Comparison of ENCODE assay signal across 17 cellular contexts in the genomic region with DNA sequence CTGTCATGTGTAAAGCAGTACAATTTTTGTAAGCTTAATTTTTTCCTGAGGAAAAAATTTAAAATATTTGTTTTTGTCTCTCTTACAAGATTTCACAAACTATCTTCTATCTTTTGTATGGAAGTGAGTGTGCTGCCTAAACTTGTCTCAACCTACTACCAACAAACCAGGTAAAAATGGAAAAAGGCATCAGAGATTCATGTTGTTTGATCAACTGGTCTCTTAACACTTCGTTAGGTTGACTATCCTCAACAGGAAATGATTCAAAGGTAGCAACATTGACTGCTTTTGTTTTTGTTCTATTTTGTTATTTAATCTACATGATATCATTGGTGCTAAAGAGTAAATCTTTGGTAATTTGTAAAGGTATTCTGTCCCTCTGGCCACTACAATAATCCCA. TPM values are rescaled to one million over a fixed set of nuclear protein-coding genes. Genes with fewer than 3 reads are reported as not detected.
A peak's percentile ranks its signal among the peaks of the same experiment; 100 is the strongest.
DNase-seq lines count a peak whose midpoint lies in the region; ATAC-seq, FAIRE-seq and TF ChIP-seq lines count a peak whose summit lies in the region.
"Had no signal": no experiment of that assay in that cellular context is flagged by ENCODE, and none has a peak within 500 bp of the region (broad histone marks: within the 10 kb centered on the region; RNA-seq: fewer than 3 reads in every experiment).

No MANE protein-coding gene starts in this region.

- no peak overlapping the region for H3K56ac ChIP-seq in IMR-90 (ENCODE audit: extremely low read depth, insufficient read depth, low read length)

- H3K27me3 Mint-ChIP-seq in stimulated activated memory B cell treated with anti-CD40 and anti-IgM and Interleukin-4, amounts not matched to agents 10 μg/mL and 1 μg/mL and 100 μg/mL, for 72 hours: no peaks in the 10 kb centered on the region

- peak overlapping the region; percentile 22; the same call in 1 of the 2 replicates for H2BK20ac ChIP-seq in IMR-90 (ENCODE audit: low read depth, low read length)

- H3K27ac ChIP-seq in DND-41 (ENCODE audit: low read length): no peak overlapping the region
- no peak overlapping the region for H3K27ac ChIP-seq in IMR-90 (ENCODE audit: insufficient read depth, low read length)
- H3K27ac ChIP-seq in endothelial cell of umbilical vein (ENCODE audit: insufficient read depth, low read depth, low read length): no peak overlapping the region
- no peak overlapping the region for H3K27ac ChIP-seq in osteoblast (ENCODE audit: low read depth, low read length)
- no peak overlapping the region for H3K27ac ChIP-seq in ovary
- H3K27ac ChIP-seq: BLaER1, HL-60 had no signal

- peak overlapping the region; percentile 46; the same call in 1 of the 2 replicates for H2AFZ ChIP-seq in DND-41 (ENCODE audit: low read depth, low read length)
- no peak overlapping the region for H2AFZ ChIP-seq in IMR-90 (replicated peaks; ENCODE audit: low read length, poor library complexity)
- H2AFZ ChIP-seq in endothelial cell of umbilical vein (ENCODE audit: low read depth, low read length): peak overlapping the region; percentile 20
- peak overlapping the region; percentile 72 for H2AFZ ChIP-seq in osteoblast (ENCODE audit: low read length)

- no peak overlapping the region for H2AK9ac ChIP-seq in IMR-90 (replicated peaks; ENCODE audit: low read depth, low read length, poor library complexity)

- H3K79me2 ChIP-seq in DND-41 (ENCODE audit: insufficient read depth, low read length) (no peaks in the 10 kb centered on the region), endothelial cell of umbilical vein (ENCODE audit: control insufficient read depth, insufficient read depth, low read length) (no peaks in the 10 kb centered on the region), osteoblast (ENCODE audit: insufficient read depth, low read length) (peaks cover 6% of the 10 kb centered on the region)

- peak overlapping the region; percentile 48; the same call in 1 of the 2 replicates for H3K23ac ChIP-seq in IMR-90 (ENCODE audit: low read depth, low read length)

- TF ChIP-seq CTCF in DND-41 (IDR thresholded peaks at IDR 0.05; ENCODE audit: borderline replicate concordance, extremely low read depth, low read length, poor library complexity, severe bottlenecking): no peak
- TF ChIP-seq CTCF in IMR-90 (conservative IDR thresholded peaks at IDR 0.05; ENCODE audit: low read depth, low read length): no peak
- TF ChIP-seq CTCF in endothelial cell of umbilical vein (IDR thresholded peaks at IDR 0.05; ENCODE audit: extremely low read depth in 1 of 2, insufficient read depth in 1 of 2, low read depth in 1 of 2, low read length in 2 of 2): no peak
- no peak for TF ChIP-seq CTCF in osteoblast (IDR thresholded peaks at IDR 0.05; ENCODE audit: extremely low read depth, low read depth, low read length)
- no peak for TF ChIP-seq CTCF in ovary (IDR thresholded peaks at IDR 0.05)

- peak overlapping the region; percentile 68; the same call in 1 of the 2 replicates for H2AK5ac ChIP-seq in IMR-90 (ENCODE audit: low read depth, low read length)

- TF ChIP-seq POLR2A in IMR-90 (IDR thresholded peaks at IDR 0.05; ENCODE audit: low read depth, low read length): no peak
- no peak for TF ChIP-seq POLR2A in endothelial cell of umbilical vein (IDR thresholded peaks at IDR 0.05; ENCODE audit: low read depth, low read length)
- TF ChIP-seq POLR2A in ovary (IDR thresholded peaks at IDR 0.05): no peak

- H3K4me3 ChIP-seq in DND-41 (ENCODE audit: low read depth in 1 of 2, low read length in 2 of 2): no peak overlapping the region
- no peak overlapping the region for H3K4me3 ChIP-seq in IMR-90 (ENCODE audit: insufficient read depth, low read depth, low read length)
- H3K4me3 ChIP-seq in endothelial cell of umbilical vein (replicated peaks in 1 of 3; ENCODE audit: insufficient read depth in 1 of 3, low read depth in 1 of 3, low read length in 3 of 3): no peak overlapping the region
- no peak overlapping the region for H3K4me3 ChIP-seq in osteoblast (ENCODE audit: insufficient read depth, low read length)
- H3K4me3 ChIP-seq in ovary: no peak overlapping the region
- H3K4me3 ChIP-seq: BLaER1, K562 had no signal

- DNase-seq in DND-41 (no peak), IMR-90 (no peak), endothelial cell of umbilical vein (ENCODE audit: low read depth, low spot score) (peak; percentile 29), osteoblast (ENCODE audit: insufficient read length, low spot score, missing footprints) (no peak), ovary (no peak)
- DNase-seq: 8988T; AML-193; CD8-positive, alpha-beta memory T cell; DMS 273 treated with DMSO at 0.1 percent for 48 hours; HCEC 1CT had no signal

- peak overlapping the region; percentile 12; the same call in 1 of the 2 replicates for H4K91ac ChIP-seq in IMR-90 (ENCODE audit: insufficient read depth, low read depth, low read length)

- peak; percentile 68 for FAIRE-seq in endothelial cell of umbilical vein (lab: Jason Lieb, UNC)
- FAIRE-seq: G401.6, GM12891, K562 had no signal

- H4K20me1 ChIP-seq in DND-41 (ENCODE audit: insufficient read depth, low read length): no peaks in the 10 kb centered on the region
- H4K20me1 ChIP-seq in IMR-90 (ENCODE audit: insufficient read depth, low read length): no peaks in the 10 kb centered on the region
- H4K20me1 ChIP-seq in endothelial cell of umbilical vein (replicated peaks; ENCODE audit: control insufficient read depth, extremely low read depth, insufficient read depth, low read length): no peaks in the 10 kb centered on the region
- no peaks in the 10 kb centered on the region for H4K20me1 ChIP-seq in osteoblast (ENCODE audit: insufficient read depth, low read length)
- H4K20me1 ChIP-seq: BLaER1 had no signal

- peaks cover 14% of the 10 kb centered on the region for H3K9me1 ChIP-seq in IMR-90 (ENCODE audit: insufficient read depth, low read length)
- no peaks in the 10 kb centered on the region for H3K9me1 ChIP-seq in endothelial cell of umbilical vein (replicated peaks; ENCODE audit: control insufficient read depth, extremely low read depth, insufficient read depth, low read length)

- CTCF ChIA-PET in IMR-90 (lab: Yijun Ruan, JAX): interaction anchor here (0.7 kb wide), 1 partner anchor 937 kb away, joined by 3 read pairs; no protein-coding TSS in a partner anchor
- CTCF ChIA-PET in endothelial cell of umbilical vein (lab: Charles Lee): interaction anchor here (0.6 kb wide), 1 partner anchor 66 kb away, joined by 3 read pairs; no protein-coding TSS in a partner anchor

- H3K4me2 ChIP-seq in DND-41 (ENCODE audit: insufficient read depth, low read length): no peak overlapping the region
- H3K4me2 ChIP-seq in IMR-90 (ENCODE audit: low read depth, low read length): no peak overlapping the region
- H3K4me2 ChIP-seq in endothelial cell of umbilical vein (ENCODE audit: insufficient read depth, low read length): no peak overlapping the region
- H3K4me2 ChIP-seq in osteoblast (ENCODE audit: insufficient read depth, low read length): no peak overlapping the region
- H3K4me2 ChIP-seq: BLaER1 had no signal

- H2BK15ac ChIP-seq in IMR-90 (ENCODE audit: low read depth, low read length): peak overlapping the region; percentile 73; the same call in 2 of the 3 replicates

- no peak overlapping the region for H3K9ac ChIP-seq in DND-41 (ENCODE audit: low read depth, low read length)
- no peak overlapping the region for H3K9ac ChIP-seq in IMR-90 (ENCODE audit: low read depth, low read length)
- H3K9ac ChIP-seq in endothelial cell of umbilical vein (replicated peaks; ENCODE audit: extremely low read depth, insufficient read depth, low read length): no peak overlapping the region
- H3K9ac ChIP-seq: BLaER1 had no signal

- in situ Hi-C loops in IMR-90 (cut with MboI; ENCODE audit: low sequenced_read_pairs): no loop called here

- dilution Hi-C loops in IMR-90 (cut with HindIII; ENCODE audit: low sequenced_read_pairs, unreplicated experiment) (no loop called here), endothelial cell of umbilical vein (cut with MboI; ENCODE audit: extremely low pct_ligation_motif_present, low sequenced_read_pairs) (no loop called here)

- peak overlapping the region; percentile 45; the same call in 1 of the 2 replicates for H4K5ac ChIP-seq in IMR-90 (ENCODE audit: low read depth, low read length)

- H3K27ac Mint-ChIP-seq in stimulated activated memory B cell treated with anti-CD40 and anti-IgM and Interleukin-4, amounts not matched to agents 10 μg/mL and 1 μg/mL and 100 μg/mL, for 72 hours: no peak overlapping the region
- H3K27ac Mint-ChIP-seq: CD8-positive, alpha-beta memory T cell had no signal

- peak overlapping the region; percentile 88 for H3K18ac ChIP-seq in IMR-90 (ENCODE audit: low read depth, low read length)

- H3K4ac ChIP-seq in IMR-90 (ENCODE audit: low read depth, low read length): peak overlapping the region; percentile 59; the same call in 1 of the 2 replicates

- peak overlapping the region; percentile 66 for H2BK5ac ChIP-seq in IMR-90 (ENCODE audit: low read depth, low read length, poor library complexity, severe bottlenecking)

- ATAC-seq in DND-41 (ENCODE audit: insufficient read depth, low read depth) (no peak), IMR-90 (ENCODE audit: low read depth) (no peak), HG03432 (IDR thresholded peaks at IDR 0.05; ENCODE audit: unreplicated experiment) (no peak)
- ATAC-seq in stimulated activated memory B cell treated with anti-CD40 and anti-IgM and Interleukin-4, amounts not matched to agents 10 μg/mL and 1 μg/mL and 100 μg/mL, for 72 hours: no peak
- ATAC-seq: K562 had no signal

- peaks cover 19% of the 10 kb centered on the region for H3K4me1 ChIP-seq in DND-41 (ENCODE audit: insufficient read depth, low read length)
- H3K4me1 ChIP-seq in IMR-90 (ENCODE audit: control insufficient read depth, insufficient read depth, low read length): peaks cover 21% of the 10 kb centered on the region
- H3K4me1 ChIP-seq in endothelial cell of umbilical vein (ENCODE audit: control insufficient read depth, extremely low read depth, insufficient read depth, low read length): peaks cover 5% of the 10 kb centered on the region
- H3K4me1 ChIP-seq in osteoblast (ENCODE audit: insufficient read depth, low read length): peaks cover 33% of the 10 kb centered on the region
- H3K4me1 ChIP-seq in ovary (ENCODE audit: insufficient read depth): no peaks in the 10 kb centered on the region
- H3K4me1 ChIP-seq: BLaER1 had no signal

- TF ChIP-seq RAD21 in IMR-90 (IDR thresholded peaks at IDR 0.05; ENCODE audit: low read length): no peak

- H3K4me1 Mint-ChIP-seq in stimulated activated memory B cell treated with anti-CD40 and anti-IgM and Interleukin-4, amounts not matched to agents 10 μg/mL and 1 μg/mL and 100 μg/mL, for 72 hours: no peaks in the 10 kb centered on the region
- H3K4me1 Mint-ChIP-seq: CD8-positive, alpha-beta memory T cell had no signal

- no peak for TF ChIP-seq EP300 in ovary (IDR thresholded peaks at IDR 0.05)

- H3K9me3 Mint-ChIP-seq in stimulated activated memory B cell treated with anti-CD40 and anti-IgM and Interleukin-4, amounts not matched to agents 10 μg/mL and 1 μg/mL and 100 μg/mL, for 72 hours: peaks cover 3% of the 10 kb centered on the region

- H3K14ac ChIP-seq in IMR-90 (replicated peaks; ENCODE audit: low read depth, low read length): no peak overlapping the region; the same call in 1 of the 2 replicates

- no CpG with 5 or more reads among the region's 1 CpG for WGBS in IMR-90 (ENCODE audit: extremely low coverage in 2 of 2, insufficient read length in 1 of 2), 2 experiments
- WGBS in ovary, 3 donors: 80 to 86% (median 85%) methylated on average over 1 of the region's 1 CpG

- intact Hi-C loops in IMR-90 (cut with micrococcal nuclease) (no loop called here), endothelial cell of umbilical vein (cut with micrococcal nuclease) (no loop called here), ovary (cut with DNase I) (no loop called here)

- H3K9me3 ChIP-seq in DND-41 (ENCODE audit: insufficient read depth, low read length, severe bottlenecking) (peaks cover 7% of the 10 kb centered on the region), IMR-90 (ENCODE audit: control insufficient read depth, insufficient read depth, low read length) (no peaks in the 10 kb centered on the region), endothelial cell of umbilical vein (replicated peaks; ENCODE audit: control insufficient read depth, insufficient read depth, low read length) (no peaks in the 10 kb centered on the region), osteoblast (ENCODE audit: low read depth, low read length) (no peaks in the 10 kb centered on the region), ovary (no peaks in the 10 kb centered on the region)

- no peaks in the 10 kb centered on the region for H3K36me3 Mint-ChIP-seq in stimulated activated memory B cell treated with anti-CD40 and anti-IgM and Interleukin-4, amounts not matched to agents 10 μg/mL and 1 μg/mL and 100 μg/mL, for 72 hours
- H3K36me3 Mint-ChIP-seq: CD8-positive, alpha-beta memory T cell had no signal

- H4K8ac ChIP-seq in IMR-90 (ENCODE audit: low read depth in 2 of 2, low read length in 2 of 2): peak overlapping the region; percentile 10 to 54; a peak in 1 of 4 replicates

- H2BK120ac ChIP-seq in IMR-90 (ENCODE audit: low read depth, low read length): peak overlapping the region; percentile 61

- POLR2A ChIA-PET in IMR-90 (lab: Charles Lee; ENCODE audit: unreplicated experiment): interaction anchor here (0.6 kb wide), 1 partner anchor 24 kb away, joined by 10 read pairs; no protein-coding TSS in a partner anchor
- POLR2A ChIA-PET in endothelial cell of umbilical vein (lab: Charles Lee): no interaction called here

- H3K36me3 ChIP-seq in DND-41 (ENCODE audit: insufficient read depth, low read length) (no peaks in the 10 kb centered on the region), IMR-90 (ENCODE audit: control insufficient read depth, insufficient read depth, low read length) (no peaks in the 10 kb centered on the region), endothelial cell of umbilical vein (ENCODE audit: control insufficient read depth in 2 of 2, extremely low read depth in 1 of 2, insufficient read depth in 2 of 2, low read length in 2 of 2) (no peaks in the 10 kb centered on the region), osteoblast (ENCODE audit: insufficient read depth, low read length) (no peaks in the 10 kb centered on the region), ovary (no peaks in the 10 kb centered on the region)
- H3K36me3 ChIP-seq: BLaER1 had no signal

- peaks cover 13 to 17% of the 10 kb centered on the region in 2 experiments for H3K79me1 ChIP-seq in IMR-90 (ENCODE audit: low read depth in 1 of 2, low read length in 2 of 2)

- H3K27me3 ChIP-seq in DND-41 (ENCODE audit: insufficient read depth, low read length, poor library complexity): no peaks in the 10 kb centered on the region
- H3K27me3 ChIP-seq in IMR-90 (ENCODE audit: control insufficient read depth, insufficient read depth, low read length): no peaks in the 10 kb centered on the region
- no peaks in the 10 kb centered on the region for H3K27me3 ChIP-seq in endothelial cell of umbilical vein (ENCODE audit: control insufficient read depth in 2 of 2, insufficient read depth in 2 of 2, low read length in 2 of 2)
- H3K27me3 ChIP-seq in osteoblast (ENCODE audit: insufficient read depth, low read length): no peaks in the 10 kb centered on the region
- peaks cover under 1% of the 10 kb centered on the region for H3K27me3 ChIP-seq in ovary
- H3K27me3 ChIP-seq: BLaER1 had no signal

- no peak overlapping the region for H3K4me3 Mint-ChIP-seq in stimulated activated memory B cell treated with anti-CD40 and anti-IgM and Interleukin-4, amounts not matched to agents 10 μg/mL and 1 μg/mL and 100 μg/mL, for 72 hours
- H3K4me3 Mint-ChIP-seq: CD8-positive, alpha-beta memory T cell had no signal

- BruUV-seq in IMR-90 (replicated peaks; lab: Mats Ljungman, UMichigan): no TSS peak
- no TSS peak for BruUV-seq in endothelial cell of umbilical vein (replicated peaks; lab: Mats Ljungman, UMichigan)

RNA-seq across cellular contexts. Expression of gene RND3, which starts 47.7 kb away (rescaled TPM):
- total RNA-seq in IMR-90 (2012; rRNA removed) (331 and 449 TPM in 2 replicates), endothelial cell of umbilical vein (132 and 158 TPM in 2 replicates), osteoblast (241 and 298 TPM in 2 replicates), ovary (10 to 100 TPM in 4 of 7 donors, 1 to 10 TPM in 3; 2.5 to 23.0 (median 11.2) TPM)
- polyA plus RNA-seq in IMR-90 (2012; rRNA removed) (111 and 136 TPM in 2 replicates), endothelial cell of umbilical vein (53.3 and 57.1 TPM in 2 replicates), ovary (10 to 100 TPM; 12.8 to 13.8 TPM)
- 23.5 and 27.4 TPM in 2 replicates for polyA plus RNA-seq in IMR-90 (2012; cell fraction: cytosol; rRNA removed)
- polyA plus RNA-seq in IMR-90 (2012; cell fraction: nucleus; rRNA removed; ENCODE audit: low replicate concordance): 14.3 and 120 TPM in 2 replicates
- polyA plus RNA-seq in endothelial cell of umbilical vein (2011; cell fraction: cytosol; rRNA removed): 107 and 123 TPM in 2 replicates
- 175 and 179 TPM in 2 replicates for polyA plus RNA-seq in endothelial cell of umbilical vein (2011; cell fraction: nucleus; rRNA removed)
- 190 and 258 TPM in 2 replicates for polyA plus RNA-seq in endothelial cell of umbilical vein (2012)
- polyA minus RNA-seq in endothelial cell of umbilical vein: 260 and 272 TPM in 2 replicates
- 15.0 TPM for polyA minus RNA-seq in endothelial cell of umbilical vein (2011; cell fraction: cytosol; rRNA and poly(A)+ RNA removed)
- polyA minus RNA-seq in endothelial cell of umbilical vein (2011; cell fraction: nucleus; rRNA and poly(A)+ RNA removed): 211 and 223 TPM in 2 replicates
- total RNA-seq: CD8-positive, alpha-beta memory T cell had no signal
- polyA plus RNA-seq: CD8-positive, alpha-beta memory T cell had no signal
